In genomic region chr19:19514215-19514633, GRCh38 we compare ENCODE assay signal across 11 cellular contexts. TPM values are rescaled to one million over a fixed set of nuclear protein-coding genes. Genes with fewer than 3 reads are reported as not detected.
DNase-seq lines count a peak whose midpoint lies in the region; ATAC-seq, FAIRE-seq and TF ChIP-seq lines count a peak whose summit lies in the region.
"Had no signal": no experiment of that assay in that cellular context is flagged by ENCODE, and none has a peak within 500 bp of the region (broad histone marks: within the 10 kb centered on the region; RNA-seq: fewer than 3 reads in every experiment).

No MANE protein-coding gene starts in this region.

- TF ChIP-seq CTCF in fibroblast of the aortic adventitia (IDR thresholded peaks at IDR 0.05; ENCODE audit: insufficient read depth, low read length): no peak
- TF ChIP-seq CTCF in transverse colon (IDR thresholded peaks at IDR 0.05): no peak

- FAIRE-seq in H54 (lab: Jason Lieb, UNC): no peak
- FAIRE-seq: GM12878, H1 had no signal

- H3K27me3 ChIP-seq in transverse colon: no peaks in the 10 kb centered on the region

- TF ChIP-seq EP300 in transverse colon (IDR thresholded peaks at IDR 0.05; ENCODE audit: low read depth): no peak

- H3K36me3 ChIP-seq in transverse colon: no peaks in the 10 kb centered on the region

- no peaks in the 10 kb centered on the region for H3K9me3 Mint-ChIP-seq in activated T-cell treated with anti-CD3 and anti-CD28 coated beads, Interleukin-2, amount 50 U/mL, for 4 hours
- no peaks in the 10 kb centered on the region for H3K9me3 Mint-ChIP-seq in naive thymus-derived CD8-positive, alpha-beta T cell

- WGBS in transverse colon (ENCODE audit: low coverage in 1 of 2), 2 donors: 76% methylated on average over 42 of the region's 42 CpGs; no CpG with 5 or more reads in 1 of the 2 donors

- H3K27ac ChIP-seq in transverse colon: peak overlapping the region in 2 of 4 donors; percentile 30 to 64

- peak overlapping the region; percentile 9 for H3K4me3 ChIP-seq in fibroblast of the aortic adventitia (ENCODE audit: low read depth, low read length)
- peak overlapping the region in 1 of 4 donors; percentile 13 for H3K4me3 ChIP-seq in transverse colon
- H3K4me3 ChIP-seq: GM12878 had no signal

- peak overlapping the region in 4 of 10 donors; percentile 15 to 75 (median 30) for H3K27ac Mint-ChIP-seq in naive thymus-derived CD8-positive, alpha-beta T cell

- H3K4me3 Mint-ChIP-seq in activated T-cell treated with anti-CD3 and anti-CD28 coated beads, Interleukin-2, amount 50 U/mL, for 4 hours: peak overlapping the region; percentile 31
- peak overlapping the region in 9 of 10 donors; percentile 33 to 79 (median 59) for H3K4me3 Mint-ChIP-seq in naive thymus-derived CD8-positive, alpha-beta T cell

- no peaks in the 10 kb centered on the region for H3K27me3 Mint-ChIP-seq in activated T-cell treated with anti-CD3 and anti-CD28 coated beads, Interleukin-2, amount 50 U/mL, for 4 hours (ENCODE audit: low read depth)
- no peaks in the 10 kb centered on the region for H3K27me3 Mint-ChIP-seq in naive thymus-derived CD8-positive, alpha-beta T cell

- POLR2A ChIA-PET in naive thymus-derived CD8-positive, alpha-beta T cell (lab: Charles Lee): interaction anchor here (0.6 to 3.4 kb wide), 6 partner anchors 9 to 193 kb away, joined by 3 to 7 read pairs (median 4); no protein-coding TSS in a partner anchor

- ATAC-seq in activated T-cell treated with anti-CD3 and anti-CD28 coated beads, Interleukin-2, amount 50 U/mL, for 4 hours: no peak
- ATAC-seq in naive thymus-derived CD8-positive, alpha-beta T cell: no peak
- ATAC-seq: GM12878, SK-N-SH treated with all-trans-retinoic acid at 6 μM for 48 hours had no signal

- H3K9me3 ChIP-seq in transverse colon: no peaks in the 10 kb centered on the region

- TF ChIP-seq POLR2A in transverse colon (IDR thresholded peaks at IDR 0.05): no peak
- TF ChIP-seq POLR2A in H54 (IDR thresholded peaks at IDR 0.05; ENCODE audit: low read depth, low read length): no peak

- H3K4me1 Mint-ChIP-seq in activated T-cell treated with anti-CD3 and anti-CD28 coated beads, Interleukin-2, amount 50 U/mL, for 4 hours (ENCODE audit: low read depth): peaks cover 14% of the 10 kb centered on the region
- peaks cover under 1 to 35% (median 16%) of the 10 kb centered on the region in 4 donors for H3K4me1 Mint-ChIP-seq in naive thymus-derived CD8-positive, alpha-beta T cell

- H3K36me3 Mint-ChIP-seq in activated T-cell treated with anti-CD3 and anti-CD28 coated beads, Interleukin-2, amount 50 U/mL, for 4 hours (ENCODE audit: insufficient read depth): peaks cover 2% of the 10 kb centered on the region
- peaks cover 0 to 6% (median 0%) of the 10 kb centered on the region in 3 donors for H3K36me3 Mint-ChIP-seq in naive thymus-derived CD8-positive, alpha-beta T cell

- DNase-seq in activated T-cell treated with anti-CD3 and anti-CD28 coated beads, Interleukin-2, amount 50 U/mL, for 4 hours: no peak
- DNase-seq in activated T-cell treated with anti-CD3 and anti-CD28 coated beads, Interleukin-2, amount 50 U/mL, for 1 hour: no peak
- DNase-seq in fibroblast of the aortic adventitia (ENCODE audit: low read depth) (peak; percentile 58), transverse colon (peak; percentile 60), EL (no peak), H54 (ENCODE audit: insufficient read length, low spot score) (no peak)
- DNase-seq in naive thymus-derived CD8-positive, alpha-beta T cell: peak in 2 of 10 donors; percentile 40 to 69
- DNase-seq in NK-92 treated with Interleukin-12 subunit alpha and Interleukin-12 subunit beta, amount 100 ng/mL, for 24 hours (lab: John Stamatoyannopoulos, UW): no peak

- intact Hi-C loops in transverse colon (cut with DNase I; ENCODE audit: low total_unique reads): no loop called here

- in situ Hi-C loops in transverse colon (cut with MboI; ENCODE audit: low pct_ligation_motif_present in 1 of 4, low pct_unique_long_range_greater_than_20kb in 1 of 4, low sequenced_read_pairs in 3 of 4): no loop called here

- peaks cover 6 to 30% (median 19%) of the 10 kb centered on the region in 4 donors for H3K4me1 ChIP-seq in transverse colon

RNA-seq across cellular contexts. Expression of gene TSSK6, which starts 1.1 kb away (rescaled TPM):
- 1 to 10 TPM; 3.6 to 3.8 (median 3.8) TPM for total RNA-seq in activated T-cell treated with anti-CD3 and anti-CD28 coated beads, Interleukin-2, amount 50 U/mL, for 4 hours
- 1.9 and 4.3 TPM in 2 replicates for total RNA-seq in fibroblast of the aortic adventitia (ENCODE audit: low replicate concordance)
- 10 to 100 TPM in 1 of 2 experiments, 1 to 10 TPM in 1; 9.3 to 10.8 TPM for total RNA-seq in naive thymus-derived CD8-positive, alpha-beta T cell
- polyA plus RNA-seq in naive thymus-derived CD8-positive, alpha-beta T cell: 1 to 10 TPM in 2 of 3 donors, under 1 TPM in 1; 0.59 to 3.7 (median 3.1) TPM
- total RNA-seq in transverse colon: 10 to 100 TPM in 2 of 4 donors, 1 to 10 TPM in 2; 2.6 to 10.5 (median 6.8) TPM

RNA-seq across cellular contexts. Expression of gene NDUFA13, which starts 1.8 kb away (rescaled TPM):
- total RNA-seq in activated T-cell treated with anti-CD3 and anti-CD28 coated beads, Interleukin-2, amount 50 U/mL, for 4 hours: 100 to 1,000 TPM; 431 to 445 (median 436) TPM
- total RNA-seq in fibroblast of the aortic adventitia (ENCODE audit: low replicate concordance) (127 and 166 TPM in 2 replicates), transverse colon (100 to 1,000 TPM in 1 of 4 donors, 10 to 100 TPM in 3; 21.1 to 100 (median 76.0) TPM)
- total RNA-seq in naive thymus-derived CD8-positive, alpha-beta T cell: 100 to 1,000 TPM; 177 to 180 TPM
- 100 to 1,000 TPM; 329 to 360 (median 338) TPM for polyA plus RNA-seq in naive thymus-derived CD8-positive, alpha-beta T cell

RNA-seq across cellular contexts. Expression of gene YJEFN3, which starts 14.5 kb away (rescaled TPM):
- 10 to 100 TPM; 10.6 to 13.7 (median 13.4) TPM for total RNA-seq in activated T-cell treated with anti-CD3 and anti-CD28 coated beads, Interleukin-2, amount 50 U/mL, for 4 hours
- total RNA-seq in fibroblast of the aortic adventitia (ENCODE audit: low replicate concordance) (0.45 and 1.4 TPM in 2 replicates), transverse colon (1 to 10 TPM; 3.5 to 6.0 (median 4.0) TPM)
- total RNA-seq in naive thymus-derived CD8-positive, alpha-beta T cell: 10 to 100 TPM; 11.1 to 12.8 TPM
- polyA plus RNA-seq in naive thymus-derived CD8-positive, alpha-beta T cell: under 1 TPM in 2 of 3 donors, not detected in 1; 0.08 to 0.63 TPM

RNA-seq across cellular contexts. Expression of gene CILP2, which starts 23.8 kb away (rescaled TPM):
- under 1 TPM; 0.13 to 0.19 (median 0.18) TPM for total RNA-seq in activated T-cell treated with anti-CD3 and anti-CD28 coated beads, Interleukin-2, amount 50 U/mL, for 4 hours
- total RNA-seq in fibroblast of the aortic adventitia (ENCODE audit: low replicate concordance) (0.18 and 2.5 TPM in 2 replicates), transverse colon (under 1 TPM in 1 of 4 donors, not detected in 3; 0.48 TPM)
- total RNA-seq in naive thymus-derived CD8-positive, alpha-beta T cell: under 1 TPM; 0.31 to 0.41 TPM
- under 1 TPM in 2 of 3 donors, not detected in 1; 0.56 to 0.64 TPM for polyA plus RNA-seq in naive thymus-derived CD8-positive, alpha-beta T cell

Comparison
In these comparisons a context has a peak if more than half of its experiments do, and no peak if none do; other contexts are left out.
1. DNase-seq: peak in fibroblast of the aortic adventitia (single experiment) and transverse colon (single experiment); none in activated T-cell treated with anti-CD3 and anti-CD28 coated beads, Interleukin-2, amount 50 U/mL, for 4 hours (single experiment), activated T-cell treated with anti-CD3 and anti-CD28 coated beads, Interleukin-2, amount 50 U/mL, for 1 hour (single experiment), NK-92 treated with Interleukin-12 subunit alpha and Interleukin-12 subunit beta, amount 100 ng/mL, for 24 hours (single experiment), EL (single experiment) and H54 (single experiment).